In genomic region chr5:151251001-151251551, GRCh38 we compare ENCODE assay signal across 1 cellular context.
TF ChIP-seq lines count a peak whose summit lies in the region.

No MANE protein-coding gene starts in this region.

TF ChIP-seq in K562, 482 proteins besides CTCF, POLR2A, EP300 and RAD21 (continues in another document):
- TF ChIP-seq GATA2 (CRISPR knock-in tag; IDR thresholded peaks at IDR 0.05) (no peak), SP1 (CRISPR knock-in tag; IDR thresholded peaks at IDR 0.05) (0 out of 2 replicates have a peak, but pooled peaks have one; percentile 31), ZNF431 (CRISPR knock-in tag; IDR thresholded peaks at IDR 0.05) (no peak), ETV6 (IDR thresholded peaks at IDR 0.05; ENCODE audit: borderline replicate concordance in 1 of 2, low read depth in 2 of 2, low read length in 1 of 2) (no peak), ETV6 (CRISPR knock-in tag; IDR thresholded peaks at IDR 0.05; ENCODE audit: borderline replicate concordance) (no peak), MIER1 (IDR thresholded peaks at IDR 0.05; ENCODE audit: low read depth) (no peak), NFYB (IDR thresholded peaks at IDR 0.05; ENCODE audit: extremely low read depth, insufficient read length) (peak; percentile 34), L3MBTL2 (IDR thresholded peaks at IDR 0.05) (no peak), HMG20B (CRISPR knock-in tag; IDR thresholded peaks at IDR 0.05) (no peak), ZNF589 (CRISPR knock-in tag; IDR thresholded peaks at IDR 0.05; ENCODE audit: low read depth) (no peak), NRF1 (conservative IDR thresholded peaks at IDR 0.05 in 1 of 2, IDR thresholded peaks at IDR 0.05 in 1 of 2) (peak; percentile 41 to 51), ZNF224 (CRISPR knock-in tag; IDR thresholded peaks at IDR 0.05) (no peak), WHSC1 (IDR thresholded peaks at IDR 0.05; ENCODE audit: low read length) (no peak), PHF20 (IDR thresholded peaks at IDR 0.05; ENCODE audit: partially characterized antibody) (no peak), MEF2D (tag; conservative IDR thresholded peaks at IDR 0.05; ENCODE audit: low read depth) (no peak), ZFX (CRISPR knock-in tag; IDR thresholded peaks at IDR 0.05) (0 out of 2 replicates have a peak, but pooled peaks have one; percentile 4), ZNF280B (CRISPR knock-in tag; IDR thresholded peaks at IDR 0.05) (no peak), MAZ (CRISPR knock-in tag; conservative IDR thresholded peaks at IDR 0.05 in 1 of 2, IDR thresholded peaks at IDR 0.05 in 1 of 2) (no peak), SP2 (IDR thresholded peaks at IDR 0.05; ENCODE audit: extremely low read depth, low read depth, low read length, poor library complexity, severe bottlenecking) (no peak), GTF2E2 (tag; IDR thresholded peaks at IDR 0.05) (no peak), RBM22 (IDR thresholded peaks at IDR 0.05; ENCODE audit: low read depth, low read length, poor library complexity, severe bottlenecking) (no peak), PHB2 (IDR thresholded peaks at IDR 0.05; ENCODE audit: low read depth) (no peak), TBP (optimal IDR thresholded peaks at IDR 0.05; ENCODE audit: low read depth, low read length) (no peak), PBX2 (CRISPR knock-in tag; IDR thresholded peaks at IDR 0.05; ENCODE audit: low read depth) (no peak), PBX2 (tag; conservative IDR thresholded peaks at IDR 0.05; ENCODE audit: low read depth) (no peak), E2F1 (CRISPR knock-in tag; IDR thresholded peaks at IDR 0.05) (no peak), NEUROD1 (IDR thresholded peaks at IDR 0.05; ENCODE audit: borderline replicate concordance, low read depth, low read length, partially characterized antibody) (no peak), REST (CRISPR knock-in tag; IDR thresholded peaks at IDR 0.05; ENCODE audit: low read depth) (no peak), BDP1 (IDR thresholded peaks at IDR 0.05; ENCODE audit: insufficient read depth, insufficient read length) (no peak), NCOA2 (IDR thresholded peaks at IDR 0.05; ENCODE audit: partially characterized antibody in 2 of 2) (no peak), ZBTB33 (CRISPR knock-in tag; IDR thresholded peaks at IDR 0.05) (no peak), CLOCK (CRISPR knock-in tag; IDR thresholded peaks at IDR 0.05; ENCODE audit: borderline replicate concordance) (no peak), ESRRB (CRISPR knock-in tag; IDR thresholded peaks at IDR 0.05; ENCODE audit: borderline replicate concordance) (no peak), ZNF274 (IDR thresholded peaks at IDR 0.05; ENCODE audit: borderline replicate concordance, low read depth, low read length) (no peak), CAMTA2 (CRISPR knock-in tag; conservative IDR thresholded peaks at IDR 0.05) (no peak), NR3C1 (CRISPR knock-in tag; IDR thresholded peaks at IDR 0.05) (no peak), HNRNPLL (IDR thresholded peaks at IDR 0.05; ENCODE audit: low read depth, low read length, poor library complexity, severe bottlenecking) (no peak), MTA3 (IDR thresholded peaks at IDR 0.05; ENCODE audit: borderline replicate concordance) (no peak), MXI1 (IDR thresholded peaks at IDR 0.05; ENCODE audit: low read depth, low read length) (no peak), THRAP3 (IDR thresholded peaks at IDR 0.05; ENCODE audit: borderline replicate concordance) (no peak), TRIM28 (IDR thresholded peaks at IDR 0.05) (no peak), PRDM10 (IDR thresholded peaks at IDR 0.05; ENCODE audit: partially characterized antibody) (no peak), ZNF24 (IDR thresholded peaks at IDR 0.05) (no peak), CCNT2 (IDR thresholded peaks at IDR 0.05; ENCODE audit: borderline replicate concordance, extremely low read depth, insufficient read length, low read depth, low read length) (no peak), OTX1 (CRISPR knock-in tag; IDR thresholded peaks at IDR 0.05) (no peak)
